In genomic region chr18:32040936-32041335, GRCh38 we compare ENCODE assay signal across 8 cellular contexts. TPM values are rescaled to one million over a fixed set of nuclear protein-coding genes. Genes with fewer than 3 reads are reported as not detected.
DNase-seq lines count a peak whose midpoint lies in the region; ATAC-seq and TF ChIP-seq lines count a peak whose summit lies in the region.

No MANE protein-coding gene starts in this region.

- CTCF ChIA-PET in PC-3 (lab: Charles Lee): no interaction called here

- TF ChIP-seq CTCF in GM13977 (IDR thresholded peaks at IDR 0.05; ENCODE audit: extremely low read depth, insufficient read depth, missing control alignments) (no peak), PC-3 (conservative IDR thresholded peaks at IDR 0.05; ENCODE audit: low read depth, low read length) (no peak), breast epithelium (IDR thresholded peaks at IDR 0.05) (no peak)

- H3K4me1 ChIP-seq in PC-3 (ENCODE audit: insufficient read depth, low read length) (no peaks in the 10 kb centered on the region), breast epithelium (no peaks in the 10 kb centered on the region)

- H4K20me1 ChIP-seq in PC-3 (ENCODE audit: low read length): no peaks in the 10 kb centered on the region

- H3F3A ChIP-seq in PC-3 (ENCODE audit: low read length, unreplicated experiment): no peaks in the 10 kb centered on the region

- ATAC-seq in HG02763 (IDR thresholded peaks at IDR 0.05; ENCODE audit: unreplicated experiment) (peak; percentile 60), left colon (peak; percentile 15), PC-3 (no peak; the same call in 1 of the 2 replicates), HG02571 (IDR thresholded peaks at IDR 0.05; ENCODE audit: unreplicated experiment) (no peak)

- TF ChIP-seq POLR2A in breast epithelium (IDR thresholded peaks at IDR 0.05): no peak

- H3K9ac ChIP-seq in PC-3 (ENCODE audit: low read length): no peak overlapping the region

- H3K4me2 ChIP-seq in PC-3 (ENCODE audit: low read length): no peak overlapping the region

- peak; percentile 25 for DNase-seq in GM13977 (ENCODE audit: low spot score)
- DNase-seq in T-helper 2 cell: peak in 3 of 5 experiments; percentile 50 to 97 (median 57)
- DNase-seq in left colon: no peak
- no peak for DNase-seq in PC-3
- DNase-seq in RPMI8226: no peak
- DNase-seq in breast epithelium (ENCODE audit: low spot score in 2 of 2): no peak

- H3K79me2 ChIP-seq in PC-3 (ENCODE audit: low read length): no peaks in the 10 kb centered on the region

- no peaks in the 10 kb centered on the region for H3K36me3 ChIP-seq in PC-3 (ENCODE audit: low read depth, low read length)
- no peaks in the 10 kb centered on the region for H3K36me3 ChIP-seq in breast epithelium

- no peak overlapping the region for H3K27ac ChIP-seq in PC-3 (ENCODE audit: low read length)
- H3K27ac ChIP-seq in breast epithelium: no peak overlapping the region

- no TSS peak for BruUV-seq in PC-3 (replicated peaks; lab: Mats Ljungman, UMichigan)

- H3K9me3 ChIP-seq in PC-3 (ENCODE audit: low read length) (no peaks in the 10 kb centered on the region), breast epithelium (no peaks in the 10 kb centered on the region)

- POLR2A ChIA-PET in PC-3 (lab: Charles Lee; ENCODE audit: unreplicated experiment): no interaction called here

- H2AFZ ChIP-seq in PC-3 (ENCODE audit: low read length): no peak overlapping the region

- H3K9me2 ChIP-seq in PC-3 (replicated peaks; ENCODE audit: low read length): no peaks in the 10 kb centered on the region

- intact Hi-C loops in left colon (cut with DNase I, micrococcal nuclease) (no loop called here), PC-3 (cut with micrococcal nuclease) (no loop called here), breast epithelium (cut with DNase I; ENCODE audit: low total_unique reads) (no loop called here)

- in situ Hi-C loops in GM13977 (cut with MboI; ENCODE audit: low pct_unique_long_range_greater_than_20kb, low sequenced_read_pairs, unreplicated experiment): no loop called here

- H3K27me3 ChIP-seq in PC-3 (ENCODE audit: low read length): no peaks in the 10 kb centered on the region
- H3K27me3 ChIP-seq in breast epithelium: no peaks in the 10 kb centered on the region

- H3K4me3 ChIP-seq in PC-3 (ENCODE audit: low read length) (no peak overlapping the region), breast epithelium (no peak overlapping the region)

RNA-seq across cellular contexts. Expression of gene RNF125, which starts 22.3 kb away (rescaled TPM):
- total RNA-seq in left colon (10 to 100 TPM in 1 of 2 donors, 1 to 10 TPM in 1; 8.5 to 12.0 TPM), PC-3 (2014; rRNA removed) (1.1 and 1.2 TPM in 2 replicates), breast epithelium (1 to 10 TPM; 4.5 to 9.3 (median 7.2) TPM)

RNA-seq across cellular contexts. Expression of gene RNF138, which starts 50.7 kb away (rescaled TPM):
- total RNA-seq in left colon: 10 to 100 TPM; 38.3 to 54.1 TPM
- total RNA-seq in PC-3 (2014; rRNA removed): 4.9 and 15.3 TPM in 2 replicates
- 10 to 100 TPM; 14.1 to 20.8 (median 20.0) TPM for total RNA-seq in breast epithelium

Comparison
In these comparisons a context has a peak if more than half of its experiments do, and no peak if none do; other contexts are left out.
1. DNase-seq: peak in GM13977 (single experiment) and T-helper 2 cell (3 of 5); none in left colon (0 of 2), PC-3 (single experiment), RPMI8226 (single experiment) and breast epithelium (0 of 2).
2. ATAC-seq: peak in HG02763 (single experiment) and left colon (single experiment); none in PC-3 (single experiment) and HG02571 (single experiment).